11 cellular contexts compared by ENCODE assay signal in the genomic region with DNA sequence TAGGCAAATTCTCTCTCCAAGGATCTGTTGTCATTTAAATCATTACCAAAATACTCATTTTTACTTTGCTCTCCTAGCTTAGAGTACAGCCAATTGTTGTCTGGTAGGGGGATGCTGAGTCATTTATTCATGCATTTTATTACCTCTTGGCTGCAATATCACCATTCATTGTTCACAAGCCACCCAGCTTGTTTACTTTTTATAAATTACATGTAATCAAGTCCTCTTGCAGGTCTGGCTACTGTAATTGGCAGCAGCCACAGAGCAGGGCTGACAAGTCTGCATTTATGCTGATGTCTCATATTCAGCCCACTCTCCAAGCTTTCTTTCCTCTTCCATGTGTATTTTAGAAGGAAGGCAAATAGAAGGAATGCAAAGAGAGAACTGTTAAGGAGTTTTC. TPM values are rescaled to one million over a fixed set of nuclear protein-coding genes. Genes with fewer than 3 reads are reported as not detected.
DNase-seq lines count a peak whose midpoint lies in the region; ATAC-seq and TF ChIP-seq lines count a peak whose summit lies in the region.
"Had no signal": no experiment of that assay in that cellular context is flagged by ENCODE, and none has a peak within 500 bp of the region (broad histone marks: within the 10 kb centered on the region; RNA-seq: fewer than 3 reads in every experiment).

No MANE protein-coding gene starts in this region.

- peak overlapping the region in 3 of 4 donors; percentile 12 to 69 (median 53) for H3K27ac ChIP-seq in gastrocnemius medialis
- H3K27ac ChIP-seq in CD8-positive, alpha-beta T cell (ENCODE audit: low read depth, low read length), result no peak overlapping the region

- H3K27ac Mint-ChIP-seq in HFFc6, result no peak overlapping the region; the same call in 1 of the 2 replicates
- no peak overlapping the region for H3K27ac Mint-ChIP-seq in CD8-positive, alpha-beta T cell
- H3K27ac Mint-ChIP-seq: activated CD4-positive, alpha-beta T cell treated with anti-CD3 and anti-CD28 coated beads for 36 hours had no signal

- intact Hi-C loops in gastrocnemius medialis (cut with DNase I; ENCODE audit: low total_unique reads), result no loop called here
- intact Hi-C loops in CD8-positive, alpha-beta T cell (cut with DNase I, micrococcal nuclease), result no loop called here

- peaks cover 2% of the 10 kb centered on the region; the same call in 1 of the 2 replicates for H3K27me3 Mint-ChIP-seq in HFFc6 (ENCODE audit: insufficient read depth)
- H3K27me3 Mint-ChIP-seq in CD8-positive, alpha-beta T cell (ENCODE audit: low read depth), result peaks cover 3% of the 10 kb centered on the region

- in situ Hi-C loops in gastrocnemius medialis (cut with MboI; ENCODE audit: low sequenced_read_pairs in 4 of 4) (no loop called here), GM13976 (cut with MboI; ENCODE audit: low sequenced_read_pairs, unreplicated experiment) (no loop called here)

- CTCF ChIA-PET in CD8-positive, alpha-beta T cell (lab: Charles Lee), result no interaction called here

- no peaks in the 10 kb centered on the region for H3K9me3 ChIP-seq in gastrocnemius medialis
- no peaks in the 10 kb centered on the region for H3K9me3 ChIP-seq in CD8-positive, alpha-beta T cell (ENCODE audit: low read length)

- H3K4me1 ChIP-seq in gastrocnemius medialis, result peaks cover 54 to 61% of the 10 kb centered on the region in 2 donors
- H3K4me1 ChIP-seq in CD8-positive, alpha-beta T cell (ENCODE audit: insufficient read depth, low read length), result no peaks in the 10 kb centered on the region

- DNase-seq in HFFc6 (no peak), NCI-H774 (lab: John Stamatoyannopoulos, UW) (peak; percentile 32), epidermal melanocyte (ENCODE audit: insufficient read length, low spot score) (peak; percentile 15), gastrocnemius medialis (no peak), GM13976 (ENCODE audit: low spot score) (no peak), cortex of kidney (lab: John Stamatoyannopoulos, UW) (no peak)
- DNase-seq in CD8-positive, alpha-beta T cell, result no peak
- DNase-seq: activated CD4-positive, alpha-beta T cell treated with anti-CD3 and anti-CD28 coated beads for 36 hours; EL had no signal

- no peak overlapping the region for H3K4me3 ChIP-seq in gastrocnemius medialis
- no peak overlapping the region for H3K4me3 ChIP-seq in CD8-positive, alpha-beta T cell (ENCODE audit: low read depth, low read length)

- TF ChIP-seq CTCF in HFFc6 (IDR thresholded peaks at IDR 0.05) (no peak), gastrocnemius medialis (IDR thresholded peaks at IDR 0.05 in 4 of 5, conservative IDR thresholded peaks at IDR 0.05 in 1 of 5) (no peak), GM13976 (IDR thresholded peaks at IDR 0.05; ENCODE audit: borderline replicate concordance, control extremely low read depth, extremely low read depth, insufficient read depth, missing control alignments) (no peak)
- TF ChIP-seq CTCF in CD8-positive, alpha-beta T cell (IDR thresholded peaks at IDR 0.05), result no peak

- H3K27me3 ChIP-seq in gastrocnemius medialis, result no peaks in the 10 kb centered on the region
- no peaks in the 10 kb centered on the region for H3K27me3 ChIP-seq in CD8-positive, alpha-beta T cell (ENCODE audit: insufficient read depth, low read length)

- no peak for TF ChIP-seq POLR2A in gastrocnemius medialis (IDR thresholded peaks at IDR 0.05)

- H3K36me3 ChIP-seq in gastrocnemius medialis, result no peaks in the 10 kb centered on the region
- no peaks in the 10 kb centered on the region for H3K36me3 ChIP-seq in CD8-positive, alpha-beta T cell (ENCODE audit: insufficient read depth, low read length)

- peaks cover 40% of the 10 kb centered on the region for H3K4me1 Mint-ChIP-seq in HFFc6 (ENCODE audit: low read depth)
- H3K4me1 Mint-ChIP-seq in CD8-positive, alpha-beta T cell (ENCODE audit: low read depth), result no peaks in the 10 kb centered on the region
- H3K4me1 Mint-ChIP-seq: activated CD4-positive, alpha-beta T cell treated with anti-CD3 and anti-CD28 coated beads for 36 hours; central memory CD8-positive, alpha-beta T cell had no signal

- POLR2A ChIA-PET in CD8-positive, alpha-beta T cell (lab: Charles Lee), result no interaction called here

- peak overlapping the region; percentile 9; the same call in 1 of the 2 replicates for H3K4me3 Mint-ChIP-seq in HFFc6
- H3K4me3 Mint-ChIP-seq in CD8-positive, alpha-beta T cell, result no peak overlapping the region
- H3K4me3 Mint-ChIP-seq: activated CD4-positive, alpha-beta T cell treated with anti-CD3 and anti-CD28 coated beads for 36 hours; central memory CD8-positive, alpha-beta T cell had no signal

- no peaks in the 10 kb centered on the region for H3K36me3 Mint-ChIP-seq in HFFc6 (ENCODE audit: low read depth)
- H3K36me3 Mint-ChIP-seq in CD8-positive, alpha-beta T cell, result no peaks in the 10 kb centered on the region

- ATAC-seq in gastrocnemius medialis, result peak in 1 of 2 donors; percentile 32
- no peak for ATAC-seq in HG02798 (IDR thresholded peaks at IDR 0.05; ENCODE audit: poor library complexity, unreplicated experiment)
- ATAC-seq in CD8-positive, alpha-beta T cell, result no peak
- ATAC-seq: activated CD4-positive, alpha-beta T cell treated with anti-CD3 and anti-CD28 coated beads for 36 hours had no signal

- H3K9me3 Mint-ChIP-seq in HFFc6, result no peaks in the 10 kb centered on the region
- no peaks in the 10 kb centered on the region for H3K9me3 Mint-ChIP-seq in CD8-positive, alpha-beta T cell
- H3K9me3 Mint-ChIP-seq: central memory CD8-positive, alpha-beta T cell had no signal

RNA-seq across cellular contexts. Expression of a gene that starts 15.4 kb away (rescaled TPM):
- 1 to 10 TPM; 6.6 to 8.9 (median 6.9) TPM for total RNA-seq in HFFc6 (2021; fragmentation: NEBNext Ultra II Directional; extraction: Animal tissue kit (Norgen Biotek cat#: 25700))
- 10 to 100 TPM; 11.4 to 27.9 (median 26.6) TPM for total RNA-seq in gastrocnemius medialis
- 1 to 10 TPM in 1 of 2 experiments, under 1 TPM in 1; 0.98 to 1.5 TPM for total RNA-seq in CD8-positive, alpha-beta T cell

Comparison
In these comparisons a context has a peak if more than half of its experiments do, and no peak if none do; other contexts are left out.
1. DNase-seq: peak in NCI-H774 (single experiment) and epidermal melanocyte (single experiment); none in HFFc6 (single experiment), gastrocnemius medialis (0 of 2), GM13976 (single experiment), cortex of kidney (single experiment) and CD8-positive, alpha-beta T cell (0 of 7).